11 cellular contexts compared by ENCODE assay signal in the genomic region with DNA sequence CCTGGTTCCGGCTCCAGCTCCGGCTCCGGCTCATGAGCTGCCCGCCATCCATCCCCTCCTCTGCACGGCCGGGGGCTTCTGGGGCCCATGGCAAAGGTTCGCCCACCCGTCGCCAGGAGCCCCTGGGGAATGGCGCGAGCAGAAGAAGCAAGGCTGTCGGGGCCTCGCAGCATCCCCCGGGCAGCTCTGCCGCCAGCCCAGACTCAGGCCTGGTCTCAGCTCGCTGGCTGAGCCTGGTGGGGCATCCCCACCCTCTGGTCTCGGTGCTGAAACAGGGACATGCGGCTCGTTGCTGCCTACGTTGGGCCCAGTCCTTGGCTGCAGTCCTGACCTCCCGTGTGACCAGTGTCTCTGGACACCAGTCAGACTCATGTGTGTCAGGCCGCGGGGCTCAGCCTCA.
"Had no signal": no experiment of that assay in that cellular context is flagged by ENCODE, and none has a peak within 500 bp of the region (broad histone marks: within the 10 kb centered on the region; RNA-seq: fewer than 3 reads in every experiment).

No MANE protein-coding gene starts in this region.

- H3K27ac ChIP-seq: GM23248 had no signal

- H3K9me3 ChIP-seq: HAP-1 had no signal

- ATAC-seq: GM23338, HCT116 had no signal

- FAIRE-seq: H1, H54 had no signal

- H3K36me3 ChIP-seq: HAP-1 had no signal

- H3K4me2 ChIP-seq: GM23338 had no signal

- H3K4me3 ChIP-seq: GM23248, GM23338, HAP-1 had no signal

- H2AFZ ChIP-seq: GM23248, GM23338 had no signal

- H3K9ac ChIP-seq: GM23248 had no signal

- DNase-seq: GM23248, GOT3, H7, H9, HCEC 1CT, HFFc6 had no signal
